Comparison of ENCODE assay signal across 8 cellular contexts in the genomic region with DNA sequence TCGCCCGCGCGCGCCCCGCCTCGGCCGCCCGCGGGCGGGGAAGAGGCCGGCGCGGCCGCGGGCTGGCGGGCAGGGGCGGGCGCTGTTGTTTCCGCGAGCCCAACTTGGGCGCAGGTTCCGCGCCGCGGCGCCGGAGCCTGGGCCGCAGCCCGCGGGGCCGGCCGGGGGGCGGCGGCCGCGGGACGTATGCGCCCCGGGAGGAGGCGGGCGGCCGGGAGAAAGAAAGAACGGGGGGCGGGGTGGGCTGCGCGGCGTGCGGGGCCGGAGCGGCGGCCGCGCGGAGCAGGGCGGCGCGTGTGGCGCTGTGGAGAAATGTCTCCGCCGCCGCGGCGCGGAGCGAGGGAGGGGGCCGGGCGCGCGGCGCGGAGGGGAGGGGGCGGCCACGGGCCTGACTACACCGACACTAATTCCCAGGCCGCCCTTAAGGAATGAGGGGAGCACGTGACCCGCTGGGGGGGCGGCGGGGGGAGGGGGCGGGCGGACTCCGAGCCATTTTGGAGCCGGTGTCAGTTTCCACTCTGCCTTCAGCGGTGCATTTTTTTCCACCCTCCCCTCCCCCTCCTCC. TPM values are rescaled to one million over a fixed set of nuclear protein-coding genes. Genes with fewer than 3 reads are reported as not detected.
DNase-seq lines count a peak whose midpoint lies in the region; ATAC-seq and TF ChIP-seq lines count a peak whose summit lies in the region.

Gene BMI1, plus strand, starts transcription at position 509 of the 565 bp plus-strand sequence. CDS start 5,351 bp downstream, outside the sequence.

- TF ChIP-seq CTCF in BE2C (IDR thresholded peaks at IDR 0.05; ENCODE audit: low read depth, low read length) = no peak
- TF ChIP-seq CTCF in glutamatergic neuron (IDR thresholded peaks at IDR 0.05; ENCODE audit: partially characterized antibody, unreplicated experiment) = no peak
- no peak for TF ChIP-seq CTCF in neutrophil (IDR thresholded peaks at IDR 0.05)

- H3K4me3 Mint-ChIP-seq in glutamatergic neuron (ENCODE audit: unreplicated experiment) = peak within 1 kb of the TSS; percentile 93

- H3K36me3 ChIP-seq in BE2C (no peaks in the 10 kb centered on the region), neutrophil (no peaks in the 10 kb centered on the region)

- H3K9me3 ChIP-seq in BE2C (no peaks in the 10 kb centered on the region), neutrophil (no peaks in the 10 kb centered on the region)

- ATAC-seq in HG03469 (IDR thresholded peaks at IDR 0.05; ENCODE audit: unreplicated experiment) = no peak

- H3K9me3 Mint-ChIP-seq in glutamatergic neuron (ENCODE audit: unreplicated experiment) = peaks cover 21% of the 10 kb centered on the region

- H3K27me3 ChIP-seq in BE2C (peaks cover 13% of the 10 kb centered on the region), neutrophil (peaks cover 55% of the 10 kb centered on the region)

- H3K27ac Mint-ChIP-seq in glutamatergic neuron (ENCODE audit: unreplicated experiment) = peak within 1 kb of the TSS; percentile 86

- H3K27ac ChIP-seq in adipose tissue (ENCODE audit: low read depth, low read length) = peak within 1 kb of the TSS; percentile 46
- peak within 1 kb of the TSS; percentile 21 for H3K27ac ChIP-seq in neutrophil

- H3K27me3 Mint-ChIP-seq in glutamatergic neuron (ENCODE audit: unreplicated experiment) = peaks cover 39% of the 10 kb centered on the region

- H3K36me3 Mint-ChIP-seq in glutamatergic neuron (ENCODE audit: unreplicated experiment) = peaks cover 4% of the 10 kb centered on the region

- WGBS in adipose tissue, 3 donors = 0 to 1% (median 0%) methylated on average over 23 to 73 of the region's 85 CpGs

- H3K4me1 Mint-ChIP-seq in glutamatergic neuron (ENCODE audit: low read depth, unreplicated experiment) = peaks cover 17% of the 10 kb centered on the region

- H3K4me3 ChIP-seq in BE2C (ENCODE audit: low read depth, low read length) = peak within 1 kb of the TSS; percentile 77
- H3K4me3 ChIP-seq in neutrophil (ENCODE audit: low read depth in 1 of 2, low read length in 1 of 2) = peak within 1 kb of the TSS; percentile 81

- H3K4me1 ChIP-seq in BE2C (peaks cover 17% of the 10 kb centered on the region), neutrophil (ENCODE audit: control insufficient read depth in 1 of 2, insufficient read depth in 1 of 2, low read depth in 1 of 2, low read length in 1 of 2) (peaks cover 44% of the 10 kb centered on the region in 2 experiments)

- peak; percentile 84 for DNase-seq in BE2C
- DNase-seq in GM19240 (ENCODE audit: insufficient read length, low spot score) = peak; percentile 74
- DNase-seq in Kasumi-1 (lab: John Stamatoyannopoulos, UW) = peak; percentile 72 to 75
- peak; percentile 80 for DNase-seq in SK-N-DZ (ENCODE audit: low spot score)
- peak; percentile 74 for DNase-seq in glutamatergic neuron

RNA-seq across cellular contexts. Expression of gene BMI1, which starts in this region (rescaled TPM):
- polyA plus RNA-seq in BE2C (2012; ENCODE audit: insufficient read depth, insufficient read length, low read depth) = 48.1 TPM
- 70.7 and 80.8 TPM in 2 replicates for polyA plus RNA-seq in SK-N-DZ (2014; cell fraction: cytosol; rRNA removed)
- polyA plus RNA-seq in SK-N-DZ (2014; cell fraction: nucleus; rRNA removed) = 185 and 210 TPM in 2 replicates
- polyA plus RNA-seq in adipose tissue = 10 to 100 TPM; 15.5 to 35.5 (median 25.0) TPM
- total RNA-seq in glutamatergic neuron (ENCODE audit: unreplicated experiment) = 23.3 TPM
